ENCODE assay signal across 8 cellular contexts in the genomic region with DNA sequence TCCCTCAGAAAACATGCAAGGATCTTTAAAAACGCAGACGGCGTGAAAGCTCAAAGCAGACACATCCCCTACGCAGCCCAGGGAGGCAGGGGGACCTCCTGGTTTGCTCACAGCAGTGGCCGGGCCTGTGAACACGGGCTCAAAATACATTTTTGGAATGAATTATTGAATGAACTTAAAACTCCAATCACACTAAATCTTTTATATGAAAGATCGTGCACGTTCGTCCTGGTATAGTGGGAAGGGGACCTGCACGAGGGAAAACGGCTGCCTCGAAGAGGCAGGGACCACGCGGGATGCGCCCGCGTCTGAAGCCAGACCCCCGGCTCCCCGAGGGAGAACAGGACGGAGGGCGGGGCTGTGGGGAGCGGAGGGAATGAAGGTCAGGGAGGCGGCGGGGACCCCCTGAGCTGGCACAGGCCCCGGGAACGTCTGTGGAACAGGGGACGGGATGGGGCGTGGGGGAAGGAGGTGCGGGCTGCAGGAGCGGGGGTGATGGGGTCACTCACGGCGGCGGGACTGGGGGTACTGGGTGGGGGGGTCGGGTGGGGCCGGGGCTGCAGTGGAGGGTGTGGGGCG. TPM values are rescaled to one million over a fixed set of nuclear protein-coding genes. Genes with fewer than 3 reads are reported as not detected.
DNase-seq lines count a peak whose midpoint lies in the region; ATAC-seq and TF ChIP-seq lines count a peak whose summit lies in the region.

No MANE protein-coding gene starts in this region.

- peaks cover 9% of the 10 kb centered on the region for H3K27me3 ChIP-seq in upper lobe of right lung

- H3K36me3 ChIP-seq in mesodermal cell (ENCODE audit: control insufficient read depth, insufficient read depth, low read length) (no peaks in the 10 kb centered on the region), upper lobe of right lung (no peaks in the 10 kb centered on the region)

- H3K9me3 Mint-ChIP-seq in activated naive CD4-positive, alpha-beta T cell treated with anti-CD3 and anti-CD28 coated beads, Interleukin-2, amount 50 U/mL, for 24 hours: no peaks in the 10 kb centered on the region
- no peaks in the 10 kb centered on the region for H3K9me3 Mint-ChIP-seq in activated naive CD4-positive, alpha-beta T cell treated with anti-CD3 and anti-CD28 coated beads, Interleukin-2, amount 50 U/mL, for 72 hours
- H3K9me3 Mint-ChIP-seq in activated naive CD8-positive, alpha-beta T cell treated with anti-CD3 and anti-CD28 coated beads, Interleukin-2, amount 10 ng/mL, durations not matched to agents 7 days and 5 days: no peaks in the 10 kb centered on the region

- H3K27me3 Mint-ChIP-seq in activated naive CD4-positive, alpha-beta T cell treated with anti-CD3 and anti-CD28 coated beads, Interleukin-2, amount 50 U/mL, for 24 hours: peaks cover 18% of the 10 kb centered on the region
- peaks cover 46% of the 10 kb centered on the region for H3K27me3 Mint-ChIP-seq in activated naive CD8-positive, alpha-beta T cell treated with anti-CD3 and anti-CD28 coated beads, Interleukin-2, amount 10 ng/mL, durations not matched to agents 7 days and 5 days

- DNase-seq in activated naive CD4-positive, alpha-beta T cell treated with anti-CD3 and anti-CD28 coated beads, Interleukin-2, amount 50 U/mL, for 72 hours (ENCODE audit: low spot score in 2 of 2): no peak
- DNase-seq in activated naive CD8-positive, alpha-beta T cell treated with anti-CD3 and anti-CD28 coated beads, Interleukin-2, amount 10 ng/mL, durations not matched to agents 7 days and 5 days: peak; percentile 28
- DNase-seq in upper lobe of right lung (no peak), erythroblast (lab: John Stamatoyannopoulos, UW) (no peak), dermis blood vessel endothelial cell (no peak)
- no peak for DNase-seq in central memory CD4-positive, alpha-beta T cell

- peak overlapping the region; percentile 41 for H3K27ac Mint-ChIP-seq in activated naive CD4-positive, alpha-beta T cell treated with anti-CD3 and anti-CD28 coated beads, Interleukin-2, amount 50 U/mL, for 24 hours
- peak overlapping the region in 1 of 2 donors; percentile 55 for H3K27ac Mint-ChIP-seq in activated naive CD4-positive, alpha-beta T cell treated with anti-CD3 and anti-CD28 coated beads, Interleukin-2, amount 50 U/mL, for 72 hours
- H3K27ac Mint-ChIP-seq in activated naive CD8-positive, alpha-beta T cell treated with anti-CD3 and anti-CD28 coated beads, Interleukin-2, amount 10 ng/mL, durations not matched to agents 7 days and 5 days: peak overlapping the region; percentile 73

- intact Hi-C loops in upper lobe of right lung (cut with DNase I): no loop called here

- POLR2A ChIA-PET in activated naive CD8-positive, alpha-beta T cell treated with anti-CD3 and anti-CD28 coated beads, Interleukin-2, amount 10 ng/mL, durations not matched to agents 7 days and 5 days (lab: Charles Lee): no interaction called here

- peak overlapping the region; percentile 73 for H3K4me3 Mint-ChIP-seq in activated naive CD4-positive, alpha-beta T cell treated with anti-CD3 and anti-CD28 coated beads, Interleukin-2, amount 50 U/mL, for 24 hours
- peak overlapping the region; percentile 69 for H3K4me3 Mint-ChIP-seq in activated naive CD8-positive, alpha-beta T cell treated with anti-CD3 and anti-CD28 coated beads, Interleukin-2, amount 10 ng/mL, durations not matched to agents 7 days and 5 days

- 15 to 24% methylated on average over 6 to 21 of the region's 36 CpGs for WGBS in mesodermal cell (ENCODE audit: insufficient coverage in 2 of 2), 2 experiments

- TF ChIP-seq CTCF in upper lobe of right lung (IDR thresholded peaks at IDR 0.05): no peak

- H3K4me3 ChIP-seq in mesodermal cell (ENCODE audit: extremely low read depth, insufficient read depth, low read length, poor library complexity, severe bottlenecking) (peak overlapping the region; percentile 27), upper lobe of right lung (peak overlapping the region; percentile 39)

- H3K9me3 ChIP-seq in mesodermal cell (ENCODE audit: control insufficient read depth, low read length): no peaks in the 10 kb centered on the region
- no peaks in the 10 kb centered on the region for H3K9me3 ChIP-seq in upper lobe of right lung

- H3K36me3 Mint-ChIP-seq in activated naive CD4-positive, alpha-beta T cell treated with anti-CD3 and anti-CD28 coated beads, Interleukin-2, amount 50 U/mL, for 24 hours: no peaks in the 10 kb centered on the region
- H3K36me3 Mint-ChIP-seq in activated naive CD4-positive, alpha-beta T cell treated with anti-CD3 and anti-CD28 coated beads, Interleukin-2, amount 50 U/mL, for 72 hours: no peaks in the 10 kb centered on the region
- H3K36me3 Mint-ChIP-seq in activated naive CD8-positive, alpha-beta T cell treated with anti-CD3 and anti-CD28 coated beads, Interleukin-2, amount 10 ng/mL, durations not matched to agents 7 days and 5 days: no peaks in the 10 kb centered on the region

- ATAC-seq in activated naive CD4-positive, alpha-beta T cell treated with anti-CD3 and anti-CD28 coated beads, Interleukin-2, amount 50 U/mL, for 72 hours: no peak
- no peak for ATAC-seq in activated naive CD8-positive, alpha-beta T cell treated with anti-CD3 and anti-CD28 coated beads, Interleukin-2, amount 10 ng/mL, durations not matched to agents 7 days and 5 days (ENCODE audit: low read depth)
- ATAC-seq in upper lobe of right lung: no peak

- no peak overlapping the region for H3K27ac ChIP-seq in mesodermal cell (ENCODE audit: low read depth, low read length, severe bottlenecking)
- H3K27ac ChIP-seq in upper lobe of right lung: no peak overlapping the region

- H3K4me1 ChIP-seq in mesodermal cell (ENCODE audit: control insufficient read depth, insufficient read depth, low read length, poor library complexity, severe bottlenecking): no peaks in the 10 kb centered on the region
- H3K4me1 ChIP-seq in upper lobe of right lung: peaks cover 5% of the 10 kb centered on the region

- no peak for TF ChIP-seq POLR2A in erythroblast (IDR thresholded peaks at IDR 0.05; ENCODE audit: low read length)

- H3K4me1 Mint-ChIP-seq in activated naive CD4-positive, alpha-beta T cell treated with anti-CD3 and anti-CD28 coated beads, Interleukin-2, amount 50 U/mL, for 24 hours: peaks cover 13% of the 10 kb centered on the region
- H3K4me1 Mint-ChIP-seq in activated naive CD8-positive, alpha-beta T cell treated with anti-CD3 and anti-CD28 coated beads, Interleukin-2, amount 10 ng/mL, durations not matched to agents 7 days and 5 days: no peaks in the 10 kb centered on the region

RNA-seq across cellular contexts. Expression of gene PANX2, which starts 1.3 kb away (rescaled TPM):
- total RNA-seq in activated naive CD4-positive, alpha-beta T cell treated with anti-CD3 and anti-CD28 coated beads, Interleukin-2, amount 50 U/mL, for 72 hours: 1 to 10 TPM; 2.1 to 2.5 TPM
- under 1 TPM; 0.11 TPM for total RNA-seq in activated naive CD8-positive, alpha-beta T cell treated with anti-CD3 and anti-CD28 coated beads, Interleukin-2, amount 10 ng/mL, durations not matched to agents 7 days and 5 days
- polyA plus RNA-seq in mesodermal cell (2013, experiment 1 of 2): 2.3 TPM
- polyA plus RNA-seq in mesodermal cell (2013, experiment 2 of 2): 2.9 TPM
- total RNA-seq in upper lobe of right lung (3.0 TPM), dermis blood vessel endothelial cell (0.34 and 0.60 TPM in 2 replicates)

RNA-seq across cellular contexts. Expression of gene TRABD, which starts 16.4 kb away (rescaled TPM):
- total RNA-seq in activated naive CD4-positive, alpha-beta T cell treated with anti-CD3 and anti-CD28 coated beads, Interleukin-2, amount 50 U/mL, for 72 hours: 10 to 100 TPM; 84.4 to 98.2 TPM
- total RNA-seq in activated naive CD8-positive, alpha-beta T cell treated with anti-CD3 and anti-CD28 coated beads, Interleukin-2, amount 10 ng/mL, durations not matched to agents 7 days and 5 days: 100 to 1,000 TPM; 116 to 121 TPM
- 42.0 TPM for polyA plus RNA-seq in mesodermal cell (2013, experiment 1 of 2)
- 32.0 TPM for polyA plus RNA-seq in mesodermal cell (2013, experiment 2 of 2)
- total RNA-seq in upper lobe of right lung: 36.5 TPM
- total RNA-seq in dermis blood vessel endothelial cell: 25.2 and 39.4 TPM in 2 replicates

RNA-seq across cellular contexts. Expression of gene SELENOO, which starts 31.5 kb away (rescaled TPM):
- 10 to 100 TPM; 22.5 to 23.4 TPM for total RNA-seq in activated naive CD4-positive, alpha-beta T cell treated with anti-CD3 and anti-CD28 coated beads, Interleukin-2, amount 50 U/mL, for 72 hours
- total RNA-seq in activated naive CD8-positive, alpha-beta T cell treated with anti-CD3 and anti-CD28 coated beads, Interleukin-2, amount 10 ng/mL, durations not matched to agents 7 days and 5 days: 10 to 100 TPM; 27.9 to 33.3 TPM
- 24.1 TPM for polyA plus RNA-seq in mesodermal cell (2013, experiment 1 of 2)
- 21.2 TPM for polyA plus RNA-seq in mesodermal cell (2013, experiment 2 of 2)
- total RNA-seq in upper lobe of right lung (17.6 TPM), dermis blood vessel endothelial cell (32.8 and 47.0 TPM in 2 replicates)
